ENCODE assay signal across 17 cellular contexts in the genomic region with DNA sequence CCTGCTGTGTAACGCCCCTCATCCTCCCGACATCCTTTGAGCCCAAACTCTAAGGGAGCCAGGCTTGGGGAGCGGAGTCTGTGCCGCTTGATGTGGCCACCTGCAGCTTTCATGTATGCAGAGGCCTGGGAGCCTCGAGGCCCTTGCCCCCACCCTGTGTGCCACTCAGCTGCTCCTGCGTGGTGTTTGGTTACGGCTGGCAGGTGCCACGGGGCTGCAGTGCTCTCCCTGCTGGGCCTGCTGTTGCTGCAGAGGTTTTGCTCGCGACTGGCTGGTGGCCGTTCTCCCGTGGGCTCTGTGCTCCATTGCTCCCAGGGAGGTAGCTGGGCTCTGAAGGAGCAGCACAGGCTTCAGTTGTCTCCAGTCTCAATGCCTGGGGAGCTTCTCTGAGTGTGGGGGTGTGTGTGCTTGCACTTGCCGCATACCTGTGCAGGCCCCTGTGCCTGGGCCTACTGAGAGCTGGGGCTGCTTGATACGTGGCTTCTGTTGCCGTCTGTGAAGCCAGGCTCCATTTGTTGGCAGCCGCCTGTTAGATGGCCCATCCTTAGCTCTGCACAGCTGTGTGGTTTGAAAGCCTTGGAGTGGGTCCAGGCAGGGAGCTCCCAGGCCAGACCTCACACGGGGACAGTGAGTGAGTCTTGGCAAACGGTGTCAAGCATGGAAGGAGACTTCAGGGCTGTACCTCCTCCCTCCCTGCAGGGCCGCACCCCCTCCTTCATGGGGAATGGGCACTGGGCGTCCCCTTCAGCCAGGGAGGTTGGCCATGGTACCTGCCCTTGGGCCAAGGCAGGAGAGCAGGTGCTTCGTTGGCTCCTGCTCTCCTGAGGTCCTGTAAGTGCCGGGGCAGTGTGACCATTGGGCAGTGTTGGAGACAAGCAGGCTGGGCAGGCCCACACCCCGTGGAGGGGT. TPM values are rescaled to one million over a fixed set of nuclear protein-coding genes. Genes with fewer than 3 reads are reported as not detected.
DNase-seq lines count a peak whose midpoint lies in the region; FAIRE-seq and TF ChIP-seq lines count a peak whose summit lies in the region.
"Had no signal": no experiment of that assay in that cellular context is flagged by ENCODE, and none has a peak within 500 bp of the region (broad histone marks: within the 10 kb centered on the region; RNA-seq: fewer than 3 reads in every experiment).

No MANE protein-coding gene starts in this region.

- no peaks in the 10 kb centered on the region for H3K79me1 ChIP-seq in trophoblast cell (ENCODE audit: low read length)

- H3K18ac ChIP-seq in trophoblast cell (ENCODE audit: low read length) = peak overlapping the region; percentile 30

- no peak overlapping the region for H3K27ac ChIP-seq in trophoblast cell (ENCODE audit: low read depth, low read length)
- H3K27ac ChIP-seq: foreskin keratinocyte, KMS-11 had no signal

- no peaks in the 10 kb centered on the region for H3K4me1 Mint-ChIP-seq in MCF 10A (ENCODE audit: insufficient read depth, unreplicated experiment)
- H3K4me1 Mint-ChIP-seq: stimulated activated memory B cell treated with anti-CD40 and anti-IgM and Interleukin-4, amounts not matched to agents 10 μg/mL and 1 μg/mL and 100 μg/mL, for 72 hours had no signal

- no peak overlapping the region for H2BK12ac ChIP-seq in trophoblast cell (ENCODE audit: low read length)

- no peak overlapping the region for H4K8ac ChIP-seq in trophoblast cell (ENCODE audit: low read depth, low read length)

- H3K27me3 Mint-ChIP-seq in MCF 10A (ENCODE audit: insufficient read depth, unreplicated experiment) = no peaks in the 10 kb centered on the region
- H3K27me3 Mint-ChIP-seq: activated CD8-positive, alpha-beta T cell treated with anti-CD3 and anti-CD28 coated beads for 36 hours; dendritic cell treated with granulocyte-macrophage colony-stimulating factor and Interleukin-4, amounts not matched to agents 40 ng/mL and 50 ng/mL, for 4 days; stimulated activated memory B cell treated with anti-CD40 and anti-IgM and Interleukin-4, amounts not matched to agents 10 μg/mL and 1 μg/mL and 100 μg/mL, for 72 hours had no signal

- no peaks in the 10 kb centered on the region for H3K4me1 ChIP-seq in trophoblast cell (ENCODE audit: control insufficient read depth in 1 of 2, insufficient read depth in 2 of 2, low read length in 2 of 2)
- H3K4me1 ChIP-seq: foreskin keratinocyte had no signal

- BruUV-seq in MCF 10A (replicated peaks; lab: Mats Ljungman, UMichigan) = no TSS peak

- no peak overlapping the region for H3K4me3 Mint-ChIP-seq in MCF 10A (ENCODE audit: unreplicated experiment)
- H3K4me3 Mint-ChIP-seq: activated CD8-positive, alpha-beta T cell treated with anti-CD3 and anti-CD28 coated beads for 36 hours; dendritic cell treated with granulocyte-macrophage colony-stimulating factor and Interleukin-4, amounts not matched to agents 40 ng/mL and 50 ng/mL, for 4 days; stimulated activated memory B cell treated with anti-CD40 and anti-IgM and Interleukin-4, amounts not matched to agents 10 μg/mL and 1 μg/mL and 100 μg/mL, for 72 hours had no signal

- H3K9me3 Mint-ChIP-seq in MCF 10A (ENCODE audit: unreplicated experiment) = no peaks in the 10 kb centered on the region
- H3K9me3 Mint-ChIP-seq: activated CD8-positive, alpha-beta T cell treated with anti-CD3 and anti-CD28 coated beads for 36 hours; dendritic cell treated with granulocyte-macrophage colony-stimulating factor and Interleukin-4, amounts not matched to agents 40 ng/mL and 50 ng/mL, for 4 days; stimulated activated memory B cell treated with anti-CD40 and anti-IgM and Interleukin-4, amounts not matched to agents 10 μg/mL and 1 μg/mL and 100 μg/mL, for 72 hours had no signal

- CTCF ChIA-PET in MCF 10A (lab: Yijun Ruan, JAX) = no interaction called here

- no peaks in the 10 kb centered on the region for H3K9me3 ChIP-seq in trophoblast cell (ENCODE audit: insufficient read depth, low read depth, low read length)

- H2BK5ac ChIP-seq in trophoblast cell (ENCODE audit: low read depth, low read length, poor library complexity) = no peak overlapping the region

- peak overlapping the region; percentile 15 for H3K4me3 ChIP-seq in trophoblast cell (ENCODE audit: low read depth, low read length)

- no peak for FAIRE-seq in RCC 7860 (lab: Jason Lieb, UNC)

- no peak for TF ChIP-seq CTCF in MCF 10A (IDR thresholded peaks at IDR 0.05; ENCODE audit: unreplicated experiment)

- peak overlapping the region; percentile 36 for H4K12ac ChIP-seq in trophoblast cell (ENCODE audit: low read depth, low read length)

- POLR2A ChIA-PET in MCF 10A (lab: Yijun Ruan, JAX) = no interaction called here

- no peak overlapping the region for H3K9ac ChIP-seq in trophoblast cell (ENCODE audit: low read length)
- H3K9ac ChIP-seq: KMS-11 had no signal

- in situ Hi-C loops in G401 (cut with HindIII; ENCODE audit: low sequenced_read_pairs) = no loop called here

- H3K27me3 ChIP-seq in trophoblast cell (ENCODE audit: insufficient read depth, low read length) = no peaks in the 10 kb centered on the region
- H3K27me3 ChIP-seq: foreskin keratinocyte had no signal

- intact Hi-C loops in MCF 10A (cut with micrococcal nuclease) = no loop called here

- H3K23ac ChIP-seq in trophoblast cell (ENCODE audit: low read length) = no peak overlapping the region

- H3K4me2 ChIP-seq in trophoblast cell (ENCODE audit: low read length) = no peak overlapping the region
- H3K4me2 ChIP-seq: KMS-11 had no signal

- H3K14ac ChIP-seq in trophoblast cell (ENCODE audit: low read length) = no peak overlapping the region

- H4K91ac ChIP-seq in trophoblast cell (ENCODE audit: low read depth, low read length) = no peak overlapping the region

- no peak overlapping the region for H3K4ac ChIP-seq in trophoblast cell (ENCODE audit: low read depth, low read length)

- no CpG with 5 or more reads among the region's 23 CpGs for WGBS in trophoblast cell (ENCODE audit: extremely low coverage, insufficient coverage, insufficient read length)

- no peak overlapping the region for H2BK120ac ChIP-seq in trophoblast cell (ENCODE audit: insufficient read depth, low read length, poor library complexity)

- H3K79me2 ChIP-seq in trophoblast cell (ENCODE audit: control insufficient read depth, insufficient read depth, low read length, poor library complexity) = no peaks in the 10 kb centered on the region

- peaks cover 37% of the 10 kb centered on the region for H3K36me3 Mint-ChIP-seq in MCF 10A (ENCODE audit: insufficient read depth, unreplicated experiment)

- no peak overlapping the region for H3K27ac Mint-ChIP-seq in MCF 10A (ENCODE audit: low read depth, unreplicated experiment)
- H3K27ac Mint-ChIP-seq: activated CD8-positive, alpha-beta T cell treated with anti-CD3 and anti-CD28 coated beads for 36 hours; dendritic cell treated with granulocyte-macrophage colony-stimulating factor and Interleukin-4, amounts not matched to agents 40 ng/mL and 50 ng/mL, for 4 days; stimulated activated memory B cell treated with anti-CD40 and anti-IgM and Interleukin-4, amounts not matched to agents 10 μg/mL and 1 μg/mL and 100 μg/mL, for 72 hours had no signal

- H3K36me3 ChIP-seq in trophoblast cell (ENCODE audit: control insufficient read depth in 1 of 2, insufficient read depth in 2 of 2, low read length in 2 of 2) = peaks cover 44% of the 10 kb centered on the region in 2 experiments

- DNase-seq in G401 (ENCODE audit: low spot score) = peak; percentile 80
- peak; percentile 67 for DNase-seq in NCI-H2196 (lab: John Stamatoyannopoulos, UW; ENCODE audit: unreplicated experiment)
- DNase-seq in globus pallidus (ENCODE audit: low spot score) = peak; percentile 31
- no peak for DNase-seq in trophoblast cell
- no peak for DNase-seq in HK-2 (ENCODE audit: unreplicated experiment)
- no peak for DNase-seq in RCC 7860 (ENCODE audit: low spot score)
- DNase-seq in MCF 10A (ENCODE audit: unreplicated experiment) = no peak
- DNase-seq in activated CD4-positive, alpha-beta T cell treated with anti-CD3 and anti-CD28 coated beads for 1 hour = no peak
- DNase-seq: activated CD8-positive, alpha-beta T cell treated with anti-CD3 and anti-CD28 coated beads for 36 hours; activated naive CD4-positive, alpha-beta T cell treated with anti-CD3 and anti-CD28 coated beads, Interleukin-2, amount 50 U/mL, for 16 hours; foreskin keratinocyte; NCI-H226 had no signal

- no peak overlapping the region for H2AFZ ChIP-seq in trophoblast cell (ENCODE audit: insufficient read depth, low read length, poor library complexity)

- H2AK5ac ChIP-seq in trophoblast cell (ENCODE audit: low read length) = no peak overlapping the region

RNA-seq across cellular contexts. Expression of gene PDPK1, which starts 47.2 kb away (rescaled TPM):
- total RNA-seq in G401 (2014; rRNA removed; shearing (Covaris generic)) = 8.4 and 14.7 TPM in 2 replicates
- 25.4 and 26.9 TPM in 2 replicates for polyA plus RNA-seq in trophoblast cell (2013)
- 32.3 and 38.0 TPM in 2 replicates for total RNA-seq in MCF 10A (2022)

RNA-seq across cellular contexts. Expression of gene CEMP1, which starts 53.8 kb away (rescaled TPM):
- 1.4 TPM in 1 of 2 replicates, not detected in the other for total RNA-seq in G401 (2014; rRNA removed; shearing (Covaris generic))
- polyA plus RNA-seq in trophoblast cell (2013) = not detected in 2 replicates
- not detected in 2 replicates for total RNA-seq in MCF 10A (2022)
- total RNA-seq: activated CD8-positive, alpha-beta T cell treated with anti-CD3 and anti-CD28 coated beads for 36 hours; foreskin keratinocyte; T-helper 2 cell treated with Interferon-gamma antibody and Interleukin-4, amounts not matched to agents 100 ng/mL and 5 ng/mL, for 36 hours had no signal
- polyA plus RNA-seq: BJ, foreskin keratinocyte had no signal

Comparison
In these comparisons a context has a peak if more than half of its experiments do, and no peak if none do; other contexts are left out.
1. DNase-seq: peak in G401 (single experiment), NCI-H2196 (single experiment) and globus pallidus (single experiment); none in trophoblast cell (0 of 2), HK-2 (single experiment), RCC 7860 (single experiment), MCF 10A (single experiment) and activated CD4-positive, alpha-beta T cell treated with anti-CD3 and anti-CD28 coated beads for 1 hour (single experiment).